Comparison of ENCODE assay signal across 17 cellular contexts in genomic region chr22:32841175-32841574, GRCh38. TPM values are rescaled to one million over a fixed set of nuclear protein-coding genes. Genes with fewer than 3 reads are reported as not detected.
DNase-seq lines count a peak whose midpoint lies in the region; ATAC-seq and TF ChIP-seq lines count a peak whose summit lies in the region.
"Had no signal": no experiment of that assay in that cellular context is flagged by ENCODE, and none has a peak within 500 bp of the region (broad histone marks: within the 10 kb centered on the region; RNA-seq: fewer than 3 reads in every experiment).

No MANE protein-coding gene starts in this region.

- WGBS in hepatocyte (ENCODE audit: low lambda C conversion rate, missing lambda C conversion rate) = 59% methylated on average over 6 of the region's 6 CpGs

- H4K20me1 ChIP-seq in hepatocyte (ENCODE audit: insufficient read depth, poor library complexity, severe bottlenecking) = no peaks in the 10 kb centered on the region

- H3K9me2 ChIP-seq in hepatocyte (replicated peaks; ENCODE audit: insufficient read depth) = no peaks in the 10 kb centered on the region

- peak overlapping the region; percentile 46 for H3K4me2 ChIP-seq in hepatocyte
- H3K4me2 ChIP-seq: A549, KMS-11 had no signal

- TF ChIP-seq CTCF in right atrium auricular region (IDR thresholded peaks at IDR 0.05) (no peak), hepatocyte (IDR thresholded peaks at IDR 0.05; ENCODE audit: poor library complexity) (no peak), gastrocnemius medialis (IDR thresholded peaks at IDR 0.05 in 4 of 5, conservative IDR thresholded peaks at IDR 0.05 in 1 of 5) (no peak)

- no peak overlapping the region for H2AFZ ChIP-seq in hepatocyte

- no peaks in the 10 kb centered on the region for H3K27me3 ChIP-seq in right atrium auricular region
- H3K27me3 ChIP-seq in hepatocyte = no peaks in the 10 kb centered on the region
- no peaks in the 10 kb centered on the region for H3K27me3 ChIP-seq in gastrocnemius medialis

- peak overlapping the region; percentile 71 to 73 for H3K27ac ChIP-seq in right atrium auricular region
- peak overlapping the region; percentile 85 for H3K27ac ChIP-seq in hepatocyte
- H3K27ac ChIP-seq in gastrocnemius medialis = peak overlapping the region in 3 of 4 donors; percentile 12 to 56 (median 52)
- H3K27ac ChIP-seq: A549, C4-2B, KMS-11 had no signal

- H3K9me3 ChIP-seq in right atrium auricular region = no peaks in the 10 kb centered on the region
- no peaks in the 10 kb centered on the region for H3K9me3 ChIP-seq in hepatocyte (ENCODE audit: low read depth)
- no peaks in the 10 kb centered on the region for H3K9me3 ChIP-seq in gastrocnemius medialis
- H3K9me3 ChIP-seq: A549 had no signal

- DNase-seq in right atrium auricular region (ENCODE audit: low spot score) (no peak), left cardiac atrium (no peak), hepatocyte (ENCODE audit: low spot score) (no peak), gastrocnemius medialis (no peak), DMS153 treated with DMSO at 0.1 percent for 48 hours (lab: John Stamatoyannopoulos, UW; ENCODE audit: unreplicated experiment) (no peak), HT-29 (ENCODE audit: low spot score) (no peak), NCI-H2227 treated with DMSO at 0.1 percent for 48 hours (lab: John Stamatoyannopoulos, UW) (no peak)
- no peak for DNase-seq in stimulated activated CD4-positive, alpha-beta T cell treated with anti-CD3 and anti-CD28 coated beads, Interleukin-2, amount 100 ng/mL, for 24 hours
- DNase-seq: DMS79 treated with DMSO at 0.1 percent for 48 hours, NCI-H1436, NCI-H1930, NCI-H345, NCI-H524 treated with DMSO at 0.1 percent for 48 hours, SIG-M5 had no signal

- H3K36me3 ChIP-seq in right atrium auricular region (peaks cover 54% of the 10 kb centered on the region), hepatocyte (replicated peaks; ENCODE audit: insufficient read depth, low read depth) (no peaks in the 10 kb centered on the region), gastrocnemius medialis (no peaks in the 10 kb centered on the region)

- ATAC-seq in left cardiac atrium (no peak), gastrocnemius medialis (no peak)
- ATAC-seq: A549 had no signal

- peaks cover 26% of the 10 kb centered on the region for H3K79me2 ChIP-seq in hepatocyte

- H3K4me3 ChIP-seq in right atrium auricular region (no peak overlapping the region), hepatocyte (no peak overlapping the region), gastrocnemius medialis (no peak overlapping the region)
- H3K4me3 ChIP-seq: A549 had no signal

- in situ Hi-C loops in gastrocnemius medialis (cut with MboI; ENCODE audit: low sequenced_read_pairs in 4 of 4) = no loop called here

- H3K4me1 ChIP-seq in right atrium auricular region (peaks cover 0 to 100% of the 10 kb centered on the region in 2 donors), hepatocyte (ENCODE audit: insufficient read depth) (peaks cover 17% of the 10 kb centered on the region), gastrocnemius medialis (peaks cover 40 to 57% of the 10 kb centered on the region in 2 donors)
- H3K4me1 ChIP-seq: A549 had no signal

- intact Hi-C loops in left cardiac atrium (cut with DNase I) = no loop called here
- intact Hi-C loops in gastrocnemius medialis (cut with DNase I; ENCODE audit: low total_unique reads) = no loop called here

- no peak for TF ChIP-seq POLR2A in gastrocnemius medialis (IDR thresholded peaks at IDR 0.05)

RNA-seq across cellular contexts. Expression of gene TIMP3, which starts 39.7 kb away (rescaled TPM):
- total RNA-seq in right atrium auricular region = 100 to 1,000 TPM; 625 to 711 TPM
- total RNA-seq in left cardiac atrium = 100 to 1,000 TPM; 434 to 484 TPM
- total RNA-seq in hepatocyte = 92.3 and 96.1 TPM in 2 replicates
- 76.6 and 91.6 TPM in 2 replicates for polyA plus RNA-seq in hepatocyte
- total RNA-seq in gastrocnemius medialis = 100 to 1,000 TPM; 102 to 247 (median 144) TPM
- total RNA-seq in HT-29 (2014; rRNA removed; shearing (Covaris generic)) = not detected in 2 replicates

Comparison
In these comparisons a context has a peak if more than half of its experiments do, and no peak if none do; other contexts are left out.
1. RNA of gene TIMP3, which starts 39.7 kb away (total RNA-seq): 625 to 711 TPM in right atrium auricular region, 434 to 484 TPM in left cardiac atrium, 102 to 247 TPM in gastrocnemius medialis and 92.3 to 96.1 TPM in hepatocyte; not detected in HT-29; every median in the first group is over 10 times any median in the second.
2. Peak in every context shown above with its lines, with median percentiles within 50 percentile points of each other: H3K27ac ChIP-seq.